ENCODE assay signal across 2 cellular contexts in the genomic region with DNA sequence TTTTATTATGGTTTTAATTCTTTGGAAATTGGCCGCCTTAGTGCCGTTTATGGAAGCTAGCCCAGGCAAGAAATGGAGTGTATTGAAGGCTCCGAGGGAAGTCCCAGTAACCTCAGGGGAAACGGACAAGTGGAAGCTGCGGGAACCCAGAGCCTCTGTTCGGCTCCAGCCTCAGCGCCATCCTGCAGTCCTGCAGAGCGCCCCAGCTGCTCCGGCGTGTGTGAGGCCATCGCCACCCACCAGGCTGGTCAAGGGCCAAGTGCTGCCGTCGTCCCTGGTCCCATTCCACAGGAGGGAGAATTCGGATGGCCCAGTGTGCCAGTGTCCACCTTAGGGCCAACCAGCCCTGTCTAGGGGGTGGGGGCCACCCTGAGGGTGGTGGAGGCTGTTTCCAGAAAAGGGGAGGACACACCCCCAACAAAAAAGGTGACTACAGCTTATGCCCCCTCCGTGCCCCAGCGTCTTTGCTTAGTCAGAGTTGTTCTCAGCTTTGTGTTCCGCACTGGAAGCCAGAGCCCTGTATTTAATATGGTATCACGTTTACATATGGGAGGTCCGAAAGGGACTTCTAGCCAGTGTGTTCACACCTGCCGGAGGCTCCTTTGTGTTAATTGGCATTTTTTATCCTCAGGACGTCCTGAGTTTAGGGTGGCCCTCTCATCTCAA.
A peak's percentile ranks its signal among the peaks of the same experiment; 100 is the strongest.
TF ChIP-seq lines count a peak whose summit lies in the region.

No MANE protein-coding gene starts in this region.

TF ChIP-seq in HEK293, 187 proteins besides CTCF, POLR2A, EP300 and RAD21:
- TF ChIP-seq ZFP69B (tag by site-specific recombination; IDR thresholded peaks at IDR 0.05): no peak
- TF ChIP-seq, protein P1, sequence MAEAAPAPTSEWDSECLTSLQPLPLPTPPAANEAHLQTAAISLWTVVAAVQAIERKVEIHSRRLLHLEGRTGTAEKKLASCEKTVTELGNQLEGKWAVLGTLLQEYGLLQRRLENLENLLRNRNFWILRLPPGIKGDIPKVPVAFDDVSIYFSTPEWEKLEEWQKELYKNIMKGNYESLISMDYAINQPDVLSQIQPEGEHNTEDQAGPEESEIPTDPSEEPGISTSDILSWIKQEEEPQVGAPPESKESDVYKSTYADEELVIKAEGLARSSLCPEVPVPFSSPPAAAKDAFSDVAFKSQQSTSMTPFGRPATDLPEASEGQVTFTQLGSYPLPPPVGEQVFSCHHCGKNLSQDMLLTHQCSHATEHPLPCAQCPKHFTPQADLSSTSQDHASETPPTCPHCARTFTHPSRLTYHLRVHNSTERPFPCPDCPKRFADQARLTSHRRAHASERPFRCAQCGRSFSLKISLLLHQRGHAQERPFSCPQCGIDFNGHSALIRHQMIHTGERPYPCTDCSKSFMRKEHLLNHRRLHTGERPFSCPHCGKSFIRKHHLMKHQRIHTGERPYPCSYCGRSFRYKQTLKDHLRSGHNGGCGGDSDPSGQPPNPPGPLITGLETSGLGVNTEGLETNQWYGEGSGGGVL (tag by site-specific recombination; IDR thresholded peaks at IDR 0.05): no peak
- no peak for TF ChIP-seq ZNF600 (tag by site-specific recombination; IDR thresholded peaks at IDR 0.05)
- no peak for TF ChIP-seq SETDB1 (IDR thresholded peaks at IDR 0.05; ENCODE audit: insufficient read length, low read length)
- TF ChIP-seq ZNF501 (tag by site-specific recombination; IDR thresholded peaks at IDR 0.05): no peak
- no peak for TF ChIP-seq BCL11A (tag by site-specific recombination; IDR thresholded peaks at IDR 0.05; ENCODE audit: low read depth)
- no peak for TF ChIP-seq ZNF350 (tag by site-specific recombination; IDR thresholded peaks at IDR 0.05)
- TF ChIP-seq, protein P2, sequence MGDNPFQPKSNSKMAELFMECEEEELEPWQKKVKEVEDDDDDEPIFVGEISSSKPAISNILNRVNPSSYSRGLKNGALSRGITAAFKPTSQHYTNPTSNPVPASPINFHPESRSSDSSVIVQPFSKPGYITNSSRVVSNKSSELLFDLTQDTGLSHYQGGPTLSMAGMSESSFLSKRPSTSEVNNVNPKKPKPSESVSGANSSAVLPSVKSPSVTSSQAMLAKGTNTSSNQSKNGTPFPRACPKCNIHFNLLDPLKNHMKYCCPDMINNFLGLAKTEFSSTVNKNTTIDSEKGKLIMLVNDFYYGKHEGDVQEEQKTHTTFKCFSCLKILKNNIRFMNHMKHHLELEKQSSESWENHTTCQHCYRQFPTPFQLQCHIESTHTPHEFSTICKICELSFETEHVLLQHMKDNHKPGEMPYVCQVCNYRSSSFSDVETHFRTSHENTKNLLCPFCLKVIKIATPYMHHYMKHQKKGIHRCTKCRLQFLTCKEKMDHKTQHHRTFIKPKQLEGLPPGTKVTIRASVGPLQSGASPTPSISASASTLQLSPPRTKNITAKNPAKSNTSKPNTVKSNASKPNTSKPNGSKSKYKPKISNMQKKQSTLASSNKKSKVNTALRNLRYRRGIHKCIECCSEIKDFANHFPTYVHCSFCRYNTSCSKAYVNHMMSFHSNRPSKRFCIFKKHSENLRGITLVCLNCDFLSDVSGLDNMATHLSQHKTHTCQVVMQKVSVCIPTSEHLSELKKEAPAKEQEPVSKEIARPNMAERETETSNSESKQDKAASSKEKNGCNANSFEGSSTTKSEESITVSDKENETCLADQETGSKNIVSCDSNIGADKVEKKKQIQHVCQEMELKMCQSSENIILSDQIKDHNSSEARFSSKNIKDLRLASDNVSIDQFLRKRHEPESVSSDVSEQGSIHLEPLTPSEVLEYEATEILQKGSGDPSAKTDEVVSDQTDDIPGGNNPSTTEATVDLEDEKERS (tag by site-specific recombination; IDR thresholded peaks at IDR 0.05): no peak
- TF ChIP-seq ZIC2 (tag by site-specific recombination; IDR thresholded peaks at IDR 0.05): peak; percentile 50; the same call in 1 of the 2 replicates

TF ChIP-seq in WTC11, 78 proteins besides CTCF, POLR2A, EP300 and RAD21:
- TF ChIP-seq SP1 (CRISPR knock-in tag; conservative IDR thresholded peaks at IDR 0.05): no peak
- no peak for TF ChIP-seq SMAD3 (CRISPR knock-in tag; IDR thresholded peaks at IDR 0.05; ENCODE audit: borderline replicate concordance)
- TF ChIP-seq, protein P3, sequence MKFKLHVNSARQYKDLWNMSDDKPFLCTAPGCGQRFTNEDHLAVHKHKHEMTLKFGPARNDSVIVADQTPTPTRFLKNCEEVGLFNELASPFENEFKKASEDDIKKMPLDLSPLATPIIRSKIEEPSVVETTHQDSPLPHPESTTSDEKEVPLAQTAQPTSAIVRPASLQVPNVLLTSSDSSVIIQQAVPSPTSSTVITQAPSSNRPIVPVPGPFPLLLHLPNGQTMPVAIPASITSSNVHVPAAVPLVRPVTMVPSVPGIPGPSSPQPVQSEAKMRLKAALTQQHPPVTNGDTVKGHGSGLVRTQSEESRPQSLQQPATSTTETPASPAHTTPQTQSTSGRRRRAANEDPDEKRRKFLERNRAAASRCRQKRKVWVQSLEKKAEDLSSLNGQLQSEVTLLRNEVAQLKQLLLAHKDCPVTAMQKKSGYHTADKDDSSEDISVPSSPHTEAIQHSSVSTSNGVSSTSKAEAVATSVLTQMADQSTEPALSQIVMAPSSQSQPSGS (CRISPR knock-in tag; IDR thresholded peaks at IDR 0.05; ENCODE audit: borderline replicate concordance, low read depth): no peak
- TF ChIP-seq NR1H2 (CRISPR knock-in tag; IDR thresholded peaks at IDR 0.05): no peak
- TF ChIP-seq, protein P4, sequence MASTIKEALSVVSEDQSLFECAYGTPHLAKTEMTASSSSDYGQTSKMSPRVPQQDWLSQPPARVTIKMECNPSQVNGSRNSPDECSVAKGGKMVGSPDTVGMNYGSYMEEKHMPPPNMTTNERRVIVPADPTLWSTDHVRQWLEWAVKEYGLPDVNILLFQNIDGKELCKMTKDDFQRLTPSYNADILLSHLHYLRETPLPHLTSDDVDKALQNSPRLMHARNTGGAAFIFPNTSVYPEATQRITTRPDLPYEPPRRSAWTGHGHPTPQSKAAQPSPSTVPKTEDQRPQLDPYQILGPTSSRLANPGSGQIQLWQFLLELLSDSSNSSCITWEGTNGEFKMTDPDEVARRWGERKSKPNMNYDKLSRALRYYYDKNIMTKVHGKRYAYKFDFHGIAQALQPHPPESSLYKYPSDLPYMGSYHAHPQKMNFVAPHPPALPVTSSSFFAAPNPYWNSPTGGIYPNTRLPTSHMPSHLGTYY (CRISPR knock-in tag; IDR thresholded peaks at IDR 0.05): no peak
- no peak for TF ChIP-seq RELA (CRISPR knock-in tag; IDR thresholded peaks at IDR 0.05; ENCODE audit: borderline replicate concordance)
- no peak for TF ChIP-seq SMAD4 (CRISPR knock-in tag; IDR thresholded peaks at IDR 0.05)
- TF ChIP-seq JAZF1 (CRISPR knock-in tag; IDR thresholded peaks at IDR 0.05): no peak
- TF ChIP-seq ZNF263 (CRISPR knock-in tag; IDR thresholded peaks at IDR 0.05; ENCODE audit: low read depth): no peak
- TF ChIP-seq ETV6 (CRISPR knock-in tag; IDR thresholded peaks at IDR 0.05): no peak
- no peak for TF ChIP-seq OVOL2 (CRISPR knock-in tag; IDR thresholded peaks at IDR 0.05; ENCODE audit: borderline replicate concordance)
- TF ChIP-seq TEAD4 (CRISPR knock-in tag; IDR thresholded peaks at IDR 0.05): no peak
- TF ChIP-seq ZBTB21 (CRISPR knock-in tag; IDR thresholded peaks at IDR 0.05; ENCODE audit: borderline replicate concordance): no peak
